Comparison of ENCODE assay signal across 20 cellular contexts in genomic region chr4:125541836-125542235, GRCh38.
"Had no signal": no experiment of that assay in that cellular context is flagged by ENCODE, and none has a peak within 500 bp of the region (broad histone marks: within the 10 kb centered on the region; RNA-seq: fewer than 3 reads in every experiment).

No MANE protein-coding gene starts in this region.

- H3K4me2 ChIP-seq: SK-N-SH had no signal

- H3K27me3 ChIP-seq: SJSA1 had no signal

- H3K4me1 ChIP-seq: SJSA1 had no signal

- H3K4me3 ChIP-seq: SJSA1 had no signal

- DNase-seq: KBM-7, MV-4-11, NCI-H1048, NCI-H1105, NCI-H1417, NCI-H1436 treated with DMSO at 0.1 percent for 48 hours, NCI-H1694 treated with DMSO at 0.1 percent for 48 hours, NCI-H1930, NCI-H2081, NCI-H2107, NCI-H2227 treated with DMSO at 0.1 percent for 48 hours, NCI-H524 treated with DMSO at 0.1 percent for 48 hours, NCI-H69, NCI-H774, Right ventricle myocardium superior, RPMI8226, SIG-M5, SK-N-SH, SW 1271 had no signal

- H3K27ac ChIP-seq: SJSA1 had no signal

- H3K36me3 ChIP-seq: SJSA1 had no signal

- H3K9ac ChIP-seq: SK-N-SH had no signal

- H3K9me3 ChIP-seq: SJSA1 had no signal
